ENCODE assay signal across 8 cellular contexts in genomic region chr14:70821581-70821915, GRCh38. TPM values are rescaled to one million over a fixed set of nuclear protein-coding genes. Genes with fewer than 3 reads are reported as not detected.
A peak's percentile ranks its signal among the peaks of the same experiment; 100 is the strongest.
DNase-seq lines count a peak whose midpoint lies in the region; ATAC-seq and TF ChIP-seq lines count a peak whose summit lies in the region.

No MANE protein-coding gene starts in this region.

- H3K9me2 ChIP-seq in Karpas-422 (replicated peaks; ENCODE audit: insufficient read depth, low read length), result no peaks in the 10 kb centered on the region

- H3K9me3 Mint-ChIP-seq in dendritic cell treated with granulocyte-macrophage colony-stimulating factor and Interleukin-4, amounts not matched to agents 40 ng/mL and 50 ng/mL, for 4 days, result no peaks in the 10 kb centered on the region
- peaks cover 0 to 2% (median 0%) of the 10 kb centered on the region in 11 donors for H3K9me3 Mint-ChIP-seq in naive thymus-derived CD4-positive, alpha-beta T cell

- intact Hi-C loops in dendritic cell treated with granulocyte-macrophage colony-stimulating factor and Interleukin-4, amounts not matched to agents 40 ng/mL and 50 ng/mL, for 4 days (cut with micrococcal nuclease), result loop anchor here (10.0 kb wide), 1 partner anchor 63 kb away; no protein-coding TSS in a partner anchor
- intact Hi-C loops in naive thymus-derived CD4-positive, alpha-beta T cell (cut with micrococcal nuclease), result loop anchor here (5.0 kb wide), 1 partner anchor 66 kb away; no protein-coding TSS in a partner anchor
- intact Hi-C loops in posterior vena cava (cut with DNase I), result loop anchor here in 1 of 2 donors (10.0 kb wide), 1 partner anchor 153 kb away; no protein-coding TSS in a partner anchor

- CTCF ChIA-PET in AG04450 (lab: Charles Lee), result interaction anchor here (1.0 to 2.2 kb wide), 2 partner anchors 66 to 151 kb away, joined by 3 to 14 read pairs; no protein-coding TSS in a partner anchor
- CTCF ChIA-PET in naive thymus-derived CD4-positive, alpha-beta T cell (lab: Charles Lee), result interaction anchor here (1.2 to 5.9 kb wide), 4 partner anchors 53 to 145 kb away, joined by 3 to 69 read pairs (median 6); partner anchors contain the start of gene PCNX1

- no peaks in the 10 kb centered on the region for H4K20me1 ChIP-seq in Karpas-422 (ENCODE audit: insufficient read depth, low read depth, low read length)

- H3K4me1 ChIP-seq in Karpas-422 (ENCODE audit: low read length), result peaks cover 17% of the 10 kb centered on the region
- H3K4me1 ChIP-seq in naive thymus-derived CD4-positive, alpha-beta T cell (ENCODE audit: control insufficient read depth in 2 of 2, insufficient read depth in 2 of 2, low read length in 2 of 2), result peaks cover 0 to 15% of the 10 kb centered on the region in 2 donors

- peak overlapping the region; percentile 43 for H3K27ac Mint-ChIP-seq in dendritic cell treated with granulocyte-macrophage colony-stimulating factor and Interleukin-4, amounts not matched to agents 40 ng/mL and 50 ng/mL, for 4 days
- H3K27ac Mint-ChIP-seq in naive thymus-derived CD4-positive, alpha-beta T cell, result no peak overlapping the region

- no peak for ATAC-seq in naive thymus-derived CD4-positive, alpha-beta T cell
- ATAC-seq in GM19397 (IDR thresholded peaks at IDR 0.05; ENCODE audit: unreplicated experiment), result no peak

- TF ChIP-seq CTCF in AG04450 (IDR thresholded peaks at IDR 0.05; ENCODE audit: low read depth, low read length), result no peak

- peaks cover 14% of the 10 kb centered on the region for H3K4me1 Mint-ChIP-seq in dendritic cell treated with granulocyte-macrophage colony-stimulating factor and Interleukin-4, amounts not matched to agents 40 ng/mL and 50 ng/mL, for 4 days (ENCODE audit: low read depth)
- H3K4me1 Mint-ChIP-seq in naive thymus-derived CD4-positive, alpha-beta T cell, result peaks cover 6 to 36% (median 16%) of the 10 kb centered on the region in 7 donors

- H3K4me3 ChIP-seq in AG04450 (ENCODE audit: low read depth, low read length) (peak overlapping the region; percentile 70), Karpas-422 (ENCODE audit: low read length) (peak overlapping the region; percentile 76)
- peak overlapping the region; percentile 64 for H3K4me3 ChIP-seq in naive thymus-derived CD4-positive, alpha-beta T cell (ENCODE audit: low read length)

- peak overlapping the region; percentile 83 for H2AFZ ChIP-seq in Karpas-422 (ENCODE audit: low read length)

- no peaks in the 10 kb centered on the region for H3K27me3 ChIP-seq in AG04450 (ENCODE audit: control insufficient read depth, insufficient read depth, low read length)
- no peaks in the 10 kb centered on the region for H3K27me3 ChIP-seq in Karpas-422 (ENCODE audit: low read length)
- H3K27me3 ChIP-seq in naive thymus-derived CD4-positive, alpha-beta T cell (ENCODE audit: control insufficient read depth in 2 of 2, insufficient read depth in 2 of 2, low read length in 2 of 2), result no peaks in the 10 kb centered on the region

- H3K4me3 Mint-ChIP-seq in dendritic cell treated with granulocyte-macrophage colony-stimulating factor and Interleukin-4, amounts not matched to agents 40 ng/mL and 50 ng/mL, for 4 days, result peak overlapping the region; percentile 77
- H3K4me3 Mint-ChIP-seq in naive thymus-derived CD4-positive, alpha-beta T cell, result peak overlapping the region; percentile 63 to 88 (median 86)

- no peak for DNase-seq in AG04450 (ENCODE audit: low read depth, low spot score)
- no peak for DNase-seq in Karpas-422
- no peak for DNase-seq in naive thymus-derived CD4-positive, alpha-beta T cell
- DNase-seq in cerebellar cortex (ENCODE audit: low spot score), result no peak
- DNase-seq in posterior vena cava (ENCODE audit: low spot score), result no peak
- no peak for DNase-seq in stimulated activated naive CD4-positive, alpha-beta T cell treated with Interleukin-2 at 50 U/mL for 16 hours (lab: John Stamatoyannopoulos, UW)

- POLR2A ChIA-PET in AG04450 (lab: Yijun Ruan, JAX), result interaction anchor here (0.7 to 2.1 kb wide), 3 partner anchors 11 to 107 kb away, joined by 3 to 8 read pairs (median 3); no protein-coding TSS in a partner anchor
- POLR2A ChIA-PET in naive thymus-derived CD4-positive, alpha-beta T cell (lab: Charles Lee), result interaction anchor here (0.5 to 2.4 kb wide), 6 partner anchors 13 to 1012 kb away, joined by 3 to 5 read pairs (median 4); partner anchors contain the start of gene PCNX1

- H3K9me3 ChIP-seq in AG04450 (ENCODE audit: control insufficient read depth, insufficient read depth, low read length) (no peaks in the 10 kb centered on the region), Karpas-422 (ENCODE audit: low read length) (no peaks in the 10 kb centered on the region)
- H3K9me3 ChIP-seq in naive thymus-derived CD4-positive, alpha-beta T cell (ENCODE audit: control insufficient read depth in 2 of 3, low read length in 3 of 3), result no peaks in the 10 kb centered on the region

- H3K36me3 ChIP-seq in Karpas-422 (ENCODE audit: insufficient read depth, low read length), result no peaks in the 10 kb centered on the region
- peaks cover 0 to 4% (median 0%) of the 10 kb centered on the region in 3 experiments for H3K36me3 ChIP-seq in naive thymus-derived CD4-positive, alpha-beta T cell (ENCODE audit: control insufficient read depth in 2 of 3, insufficient read depth in 3 of 3, low read length in 3 of 3)

- H3K4me2 ChIP-seq in Karpas-422 (ENCODE audit: low read depth, low read length, poor library complexity, severe bottlenecking), result peak overlapping the region; percentile 80

- no peaks in the 10 kb centered on the region for H3K79me2 ChIP-seq in Karpas-422 (ENCODE audit: low read length)

- H3K27me3 Mint-ChIP-seq in dendritic cell treated with granulocyte-macrophage colony-stimulating factor and Interleukin-4, amounts not matched to agents 40 ng/mL and 50 ng/mL, for 4 days, result peaks cover 63% of the 10 kb centered on the region
- H3K27me3 Mint-ChIP-seq in naive thymus-derived CD4-positive, alpha-beta T cell, result peaks cover 6 to 34% (median 11%) of the 10 kb centered on the region in 5 donors

- H3K36me3 Mint-ChIP-seq in dendritic cell treated with granulocyte-macrophage colony-stimulating factor and Interleukin-4, amounts not matched to agents 40 ng/mL and 50 ng/mL, for 4 days (ENCODE audit: low read depth), result no peaks in the 10 kb centered on the region
- H3K36me3 Mint-ChIP-seq in naive thymus-derived CD4-positive, alpha-beta T cell, result no peaks in the 10 kb centered on the region

- peak overlapping the region; percentile 65 for H3K9ac ChIP-seq in Karpas-422 (ENCODE audit: low read length)

- H3K27ac ChIP-seq in AG04450 (ENCODE audit: low read depth, low read length) (no peak overlapping the region), Karpas-422 (ENCODE audit: low read length) (no peak overlapping the region)
- peak overlapping the region; percentile 32 for H3K27ac ChIP-seq in naive thymus-derived CD4-positive, alpha-beta T cell (ENCODE audit: low read depth, low read length)

RNA-seq across cellular contexts. Expression of gene MAP3K9, which starts 12.2 kb away (rescaled TPM):
- polyA plus RNA-seq in AG04450 (2011; rRNA removed), result 0.22 and 0.24 TPM in 2 replicates
- 0.30 and 0.51 TPM in 2 replicates for polyA minus RNA-seq in AG04450 (2011; rRNA and poly(A)+ RNA removed)
- 17.1 and 19.4 TPM in 2 replicates for total RNA-seq in Karpas-422 (2014; rRNA removed; shearing (Covaris generic); ENCODE audit: low replicate concordance)
- total RNA-seq in naive thymus-derived CD4-positive, alpha-beta T cell, result 1 to 10 TPM; 5.1 to 7.8 (median 5.5) TPM
- polyA plus RNA-seq in naive thymus-derived CD4-positive, alpha-beta T cell, result 1 to 10 TPM in 1 of 2 donors, under 1 TPM in 1; 0.73 to 2.9 TPM
- under 1 TPM; 0.14 to 0.51 TPM for total RNA-seq in posterior vena cava

Comparison
In these comparisons a context has a peak if more than half of its experiments do, and no peak if none do; other contexts are left out.
1. RNA of gene MAP3K9, which starts 12.2 kb away (total RNA-seq): 17.1 to 19.4 TPM in Karpas-422 and 5.1 to 7.8 TPM in naive thymus-derived CD4-positive, alpha-beta T cell; 0.14 to 0.51 TPM in posterior vena cava; every median in the first group is over 4 times any median in the second.
2. Peak in every context shown above with its lines, with median percentiles within 50 percentile points of each other: H3K4me3 ChIP-seq.